28 cellular contexts compared by ENCODE assay signal in genomic region chr6:166566026-166567011, GRCh38. TPM values are rescaled to one million over a fixed set of nuclear protein-coding genes. Genes with fewer than 3 reads are reported as not detected.
DNase-seq lines count a peak whose midpoint lies in the region; ATAC-seq, FAIRE-seq and TF ChIP-seq lines count a peak whose summit lies in the region.
"Had no signal": no experiment of that assay in that cellular context is flagged by ENCODE, and none has a peak within 500 bp of the region (broad histone marks: within the 10 kb centered on the region; RNA-seq: fewer than 3 reads in every experiment).

No MANE protein-coding gene starts in this region.

- no peak for TF ChIP-seq EP300 in HepG2 (IDR thresholded peaks at IDR 0.05; ENCODE audit: low read depth in 2 of 2, low read length in 2 of 2)
- TF ChIP-seq EP300 in HepG2 (CRISPR knock-in tag; IDR thresholded peaks at IDR 0.05; ENCODE audit: borderline replicate concordance) = no peak

- H3K27ac Mint-ChIP-seq in progenitor cell of endocrine pancreas = peak overlapping the region; percentile 11
- H3K27ac Mint-ChIP-seq: activated naive CD8-positive, alpha-beta T cell treated with anti-CD3 and anti-CD28 coated beads, Interleukin-2, amount 10 ng/mL, durations not matched to agents 7 days and 5 days; activated T-helper 1 cell treated with anti-CD3 and anti-CD28 coated beads, Interleukin-12 subunit alpha, Interleukin-12 subunit beta, Interleukin-2, Interleukin-4 antibody, amounts not matched to agents 30 ng/mL and 10 ng/mL and 1 ng/mL, durations not matched to agents 14 hours and 24 hours and 36 hours; mesothelial cell of epicardium; stimulated activated naive B cell treated with anti-CD40 and anti-IgM and Interleukin-4, amounts not matched to agents 10 μg/mL and 1 μg/mL and 100 μg/mL, for 72 hours had no signal

- no peaks in the 10 kb centered on the region; the same call in 1 of the 2 replicates for H4K20me1 ChIP-seq in HepG2 (ENCODE audit: insufficient read depth, low read length)
- H4K20me1 ChIP-seq in fibroblast of lung (ENCODE audit: control insufficient read depth, extremely low read depth, insufficient read depth, low read length) = no peaks in the 10 kb centered on the region

- TF ChIP-seq POLR2A in HepG2 (IDR thresholded peaks at IDR 0.05; ENCODE audit: insufficient read depth in 1 of 2, low read depth in 2 of 2, low read length in 2 of 2) = no peak
- no peak for TF ChIP-seq POLR2A in right lobe of liver (IDR thresholded peaks at IDR 0.05)

- H3K9ac ChIP-seq in HepG2 (ENCODE audit: insufficient read depth, low read depth, low read length) (no peak overlapping the region), fibroblast of lung (ENCODE audit: insufficient read depth, low read length) (peak overlapping the region; percentile 9)

- no TSS peak for BruUV-seq in HepG2 (replicated peaks; lab: Mats Ljungman, UMichigan)

- ATAC-seq in HepG2 = no peak
- ATAC-seq in right lobe of liver = no peak
- ATAC-seq in HG02852 (IDR thresholded peaks at IDR 0.05; ENCODE audit: unreplicated experiment) = no peak
- ATAC-seq in HG03039 (IDR thresholded peaks at IDR 0.05; ENCODE audit: unreplicated experiment) = no peak
- ATAC-seq: body of pancreas; left colon; stimulated activated naive B cell treated with anti-CD40 and anti-IgM and Interleukin-4, amounts not matched to agents 10 μg/mL and 1 μg/mL and 100 μg/mL, for 72 hours had no signal

- H3K4me3 ChIP-seq in HepG2 (replicated peaks in 1 of 3; ENCODE audit: insufficient read depth in 1 of 3, low read depth in 2 of 3, low read length in 3 of 3) (no peak overlapping the region), right lobe of liver (no peak overlapping the region), fibroblast of lung (replicated peaks in 1 of 4; ENCODE audit: control extremely low read depth in 1 of 4, insufficient read depth in 1 of 4, low read depth in 3 of 4, low read length in 4 of 4) (no peak overlapping the region)
- H3K4me3 ChIP-seq: body of pancreas, heart right ventricle had no signal

- H3K9me3 Mint-ChIP-seq in progenitor cell of endocrine pancreas (ENCODE audit: low read depth) = no peaks in the 10 kb centered on the region
- H3K9me3 Mint-ChIP-seq: activated naive CD8-positive, alpha-beta T cell treated with anti-CD3 and anti-CD28 coated beads, Interleukin-2, amount 10 ng/mL, durations not matched to agents 7 days and 5 days; activated T-helper 1 cell treated with anti-CD3 and anti-CD28 coated beads, Interleukin-12 subunit alpha, Interleukin-12 subunit beta, Interleukin-2, Interleukin-4 antibody, amounts not matched to agents 30 ng/mL and 10 ng/mL and 1 ng/mL, durations not matched to agents 14 hours and 24 hours and 36 hours; mesothelial cell of epicardium; nephron; stimulated activated naive B cell treated with anti-CD40 and anti-IgM and Interleukin-4, amounts not matched to agents 10 μg/mL and 1 μg/mL and 100 μg/mL, for 72 hours had no signal

- WGBS in HepG2 (ENCODE audit: low lambda C conversion rate) = 23% methylated on average over 11 of the region's 12 CpGs
- no CpG with 5 or more reads among the region's 12 CpGs for WGBS in right lobe of liver (ENCODE audit: insufficient coverage, low coverage, low lambda C conversion rate, missing lambda C conversion rate)

- CTCF ChIA-PET in HepG2 (lab: Yijun Ruan, JAX; ENCODE audit: low intra/inter-chr PET ratio, low total read pairs) = no interaction called here

- in situ Hi-C loops in HepG2 (cut with HindIII; ENCODE audit: extremely low pct_ligation_motif_present, low pct_unique_long_range_greater_than_20kb) = no loop called here

- no peak for FAIRE-seq in HepG2 (lab: Jason Lieb, UNC)
- FAIRE-seq: A204.1, colon, GM12892, GM19239, small intestine had no signal

- POLR2A ChIA-PET in HepG2 (lab: Yijun Ruan, JAX) = no interaction called here

- H3K9me3 ChIP-seq in HepG2 (ENCODE audit: low read length) (no peaks in the 10 kb centered on the region), right lobe of liver (no peaks in the 10 kb centered on the region), fibroblast of lung (ENCODE audit: control insufficient read depth, insufficient read depth, low read depth, low read length) (no peaks in the 10 kb centered on the region)
- H3K9me3 ChIP-seq: BE2C, body of pancreas, heart right ventricle had no signal

- intact Hi-C loops in HepG2 (cut with micrococcal nuclease; ENCODE audit: unreplicated experiment) = no loop called here
- intact Hi-C loops in right lobe of liver (cut with DNase I) = no loop called here

- DNase-seq in HepG2 (ENCODE audit: low spot score) = no peak
- no peak for DNase-seq in right lobe of liver
- DNase-seq in fibroblast of lung (ENCODE audit: low read depth in 2 of 2) = no peak
- no peak for DNase-seq in progenitor cell of endocrine pancreas (ENCODE audit: low spot score, unreplicated experiment)
- no peak for DNase-seq in activated CD8-positive, alpha-beta memory T cell treated with anti-CD3 and anti-CD28 coated beads, Interleukin-2, amount 50 U/mL, for 4 hours
- DNase-seq in NK-92 (lab: John Stamatoyannopoulos, UW; ENCODE audit: unreplicated experiment) = no peak
- DNase-seq: activated CD4-positive, alpha-beta T cell treated with anti-CD3 and anti-CD28 coated beads for 4 hours; activated naive CD8-positive, alpha-beta T cell treated with anti-CD3 and anti-CD28 coated beads, Interleukin-2, amount 10 ng/mL, durations not matched to agents 7 days and 5 days; BE2C; body of pancreas; DMS79 treated with DMSO at 0.1 percent for 48 hours; left colon; NCI-H1105 treated with DMSO at 0.1 percent for 48 hours; NCI-H2029 treated with DMSO at 0.1 percent for 48 hours; posterior cingulate gyrus; small intestine; stimulated activated naive B cell treated with anti-CD40 and anti-IgM and Interleukin-4, amounts not matched to agents 10 μg/mL and 1 μg/mL and 100 μg/mL, for 72 hours had no signal

- no peaks in the 10 kb centered on the region for H3K4me1 ChIP-seq in HepG2 (ENCODE audit: insufficient read depth, low read length)
- no peaks in the 10 kb centered on the region for H3K4me1 ChIP-seq in right lobe of liver
- peaks cover 35% of the 10 kb centered on the region for H3K4me1 ChIP-seq in fibroblast of lung (ENCODE audit: control insufficient read depth, extremely low read depth, insufficient read depth, low read length)
- H3K4me1 ChIP-seq: BE2C, body of pancreas had no signal

- H3K27me3 ChIP-seq in HepG2 (ENCODE audit: control insufficient read depth in 1 of 2, insufficient read depth in 2 of 2, low read length in 2 of 2) (peaks cover 16 to 82% of the 10 kb centered on the region in 2 experiments; a peak in 3 of 5 replicates), right lobe of liver (no peaks in the 10 kb centered on the region), fibroblast of lung (ENCODE audit: control insufficient read depth, insufficient read depth, low read length) (no peaks in the 10 kb centered on the region)
- H3K27me3 ChIP-seq: BE2C, body of pancreas, heart right ventricle had no signal

- H3K36me3 ChIP-seq in HepG2 (replicated peaks in 1 of 2; ENCODE audit: control insufficient read depth in 1 of 2, insufficient read depth in 2 of 2, low read length in 2 of 2) = no peaks in the 10 kb centered on the region
- no peaks in the 10 kb centered on the region for H3K36me3 ChIP-seq in right lobe of liver
- no peaks in the 10 kb centered on the region for H3K36me3 ChIP-seq in fibroblast of lung (ENCODE audit: control insufficient read depth, insufficient read depth, low read length)
- H3K36me3 ChIP-seq: BE2C had no signal

- H3K4me1 Mint-ChIP-seq in progenitor cell of endocrine pancreas (ENCODE audit: low read depth) = peaks cover 4% of the 10 kb centered on the region
- H3K4me1 Mint-ChIP-seq: activated naive CD8-positive, alpha-beta T cell treated with anti-CD3 and anti-CD28 coated beads, Interleukin-2, amount 10 ng/mL, durations not matched to agents 7 days and 5 days; mesothelial cell of epicardium; stimulated activated naive B cell treated with anti-CD40 and anti-IgM and Interleukin-4, amounts not matched to agents 10 μg/mL and 1 μg/mL and 100 μg/mL, for 72 hours had no signal

- H3K27me3 Mint-ChIP-seq in progenitor cell of endocrine pancreas = no peaks in the 10 kb centered on the region

- no peak overlapping the region for H2AFZ ChIP-seq in HepG2 (ENCODE audit: low read length)
- no peak overlapping the region for H2AFZ ChIP-seq in fibroblast of lung (ENCODE audit: low read length)

- H3K4me2 ChIP-seq in HepG2 (ENCODE audit: low read depth, low read length) = no peak overlapping the region
- H3K4me2 ChIP-seq in fibroblast of lung (ENCODE audit: extremely low read depth, insufficient read depth, low read length) = peak overlapping the region; percentile 11

- peaks cover 3% of the 10 kb centered on the region for H3K36me3 Mint-ChIP-seq in progenitor cell of endocrine pancreas (ENCODE audit: insufficient read depth)
- H3K36me3 Mint-ChIP-seq: activated naive CD8-positive, alpha-beta T cell treated with anti-CD3 and anti-CD28 coated beads, Interleukin-2, amount 10 ng/mL, durations not matched to agents 7 days and 5 days; mesothelial cell of epicardium had no signal

- TF ChIP-seq CTCF in HepG2 (CRISPR knock-in tag; IDR thresholded peaks at IDR 0.05) (no peak), right lobe of liver (IDR thresholded peaks at IDR 0.05) (no peak), fibroblast of lung (conservative IDR thresholded peaks at IDR 0.05 in 1 of 2, IDR thresholded peaks at IDR 0.05 in 1 of 2; ENCODE audit: low read depth in 1 of 2, low read length in 2 of 2) (no peak), progenitor cell of endocrine pancreas (IDR thresholded peaks at IDR 0.05; ENCODE audit: unreplicated experiment) (no peak)

- no peak overlapping the region for H3K4me3 Mint-ChIP-seq in progenitor cell of endocrine pancreas (ENCODE audit: low read depth)
- H3K4me3 Mint-ChIP-seq: activated naive CD8-positive, alpha-beta T cell treated with anti-CD3 and anti-CD28 coated beads, Interleukin-2, amount 10 ng/mL, durations not matched to agents 7 days and 5 days; activated T-helper 1 cell treated with anti-CD3 and anti-CD28 coated beads, Interleukin-12 subunit alpha, Interleukin-12 subunit beta, Interleukin-2, Interleukin-4 antibody, amounts not matched to agents 30 ng/mL and 10 ng/mL and 1 ng/mL, durations not matched to agents 14 hours and 24 hours and 36 hours; mesothelial cell of epicardium; nephron; stimulated activated naive B cell treated with anti-CD40 and anti-IgM and Interleukin-4, amounts not matched to agents 10 μg/mL and 1 μg/mL and 100 μg/mL, for 72 hours had no signal

- no peak for TF ChIP-seq RAD21 in HepG2 (CRISPR knock-in tag; IDR thresholded peaks at IDR 0.05)

- no peaks in the 10 kb centered on the region for H3K79me2 ChIP-seq in HepG2 (ENCODE audit: insufficient read depth, low read length)
- peaks cover 15% of the 10 kb centered on the region for H3K79me2 ChIP-seq in fibroblast of lung (ENCODE audit: control insufficient read depth, insufficient read depth, low read length)

- no peak overlapping the region for H3K27ac ChIP-seq in HepG2 (ENCODE audit: extremely low read length, insufficient read depth, low read length)
- H3K27ac ChIP-seq in right lobe of liver = no peak overlapping the region
- H3K27ac ChIP-seq in fibroblast of lung (ENCODE audit: insufficient read depth, low read length) = peak overlapping the region; percentile 77
- H3K27ac ChIP-seq: body of pancreas, HL-60 had no signal

RNA-seq across cellular contexts. Expression of gene RAMACL, which starts 20.2 kb away (rescaled TPM):
- total RNA-seq in HepG2 (2016; rRNA removed; fragmentation: Illumina TruSeq; extraction: Trizol) = 0.09 TPM in 1 of 2 replicates, not detected in the other
- total RNA-seq in HepG2 (2016; cell fraction: cytosol; rRNA removed; fragmentation: Illumina TruSeq; extraction: Trizol; ENCODE audit: low read depth) = not detected in 2 replicates
- 0.09 and 0.15 TPM in 2 replicates for total RNA-seq in HepG2 (2016; cell fraction: insoluble cytoplasmic fraction; rRNA removed; fragmentation: Illumina TruSeq; extraction: Trizol)
- total RNA-seq in HepG2 (2016; cell fraction: membrane; rRNA removed; fragmentation: Illumina TruSeq; extraction: Trizol) = not detected in 2 replicates
- total RNA-seq in HepG2 (2016; cell fraction: nucleus; rRNA removed; fragmentation: Illumina TruSeq; extraction: Trizol) = not detected in 2 replicates
- 0.14 and 0.29 TPM in 2 replicates for polyA plus RNA-seq in HepG2 (2011; rRNA removed)
- 0.03 and 0.18 TPM in 2 replicates for polyA plus RNA-seq in HepG2 (2011; cell fraction: cytosol; rRNA removed)
- polyA plus RNA-seq in HepG2 (2011; cell fraction: nucleus; rRNA removed) = 0.09 TPM in 1 of 2 replicates, not detected in the other
- polyA plus RNA-seq in HepG2 (2012) = 0.19 and 0.84 TPM in 2 replicates
- not detected in 2 replicates for polyA plus RNA-seq in HepG2 (2016; cell fraction: cytosol; fragmentation: Illumina TruSeq; extraction: Trizol; ENCODE audit: low read depth)
- 0.15 and 0.32 TPM in 2 replicates for polyA plus RNA-seq in HepG2 (2016; cell fraction: insoluble cytoplasmic fraction; fragmentation: Illumina TruSeq; extraction: Trizol; ENCODE audit: low read depth)
- polyA plus RNA-seq in HepG2 (2016; cell fraction: membrane; fragmentation: Illumina TruSeq; extraction: Trizol; ENCODE audit: low read depth) = not detected in 2 replicates
- polyA plus RNA-seq in HepG2 (2016; cell fraction: nucleus; fragmentation: Illumina TruSeq; extraction: Trizol; ENCODE audit: insufficient read depth, low read depth) = not detected in 2 replicates
- polyA minus RNA-seq in HepG2 (2011; rRNA and poly(A)+ RNA removed; ENCODE audit: low replicate concordance) = 0.16 and 0.40 TPM in 2 replicates
- 0.26 TPM in 1 of 2 replicates, not detected in the other for polyA minus RNA-seq in HepG2 (2011; cell fraction: cytosol; rRNA and poly(A)+ RNA removed)
- 1.0 and 1.2 TPM in 2 replicates for polyA minus RNA-seq in HepG2 (2011; cell fraction: nucleus; rRNA and poly(A)+ RNA removed)
- 1 to 10 TPM in 2 of 6 experiments, under 1 TPM in 4; 0.19 to 1.4 (median 0.65) TPM for total RNA-seq in right lobe of liver
- total RNA-seq in fibroblast of lung = 2.3 and 5.0 TPM in 2 replicates
- polyA plus RNA-seq in fibroblast of lung = 0.20 and 0.22 TPM in 2 replicates
- polyA plus RNA-seq in fibroblast of lung (2012) = 0.21 and 0.28 TPM in 2 replicates
- polyA minus RNA-seq in fibroblast of lung (ENCODE audit: low replicate concordance) = 0.16 TPM in 1 of 2 replicates, not detected in the other
- 1.7 and 2.7 TPM in 2 replicates for total RNA-seq in progenitor cell of endocrine pancreas
